ENCODE assay signal across 8 cellular contexts in genomic region chr21:37562920-37563640, GRCh38.
DNase-seq lines count a peak whose midpoint lies in the region; ATAC-seq and TF ChIP-seq lines count a peak whose summit lies in the region.

No MANE protein-coding gene starts in this region.

- 58% methylated on average over 8 of the region's 22 CpGs for WGBS in esophagus muscularis mucosa
- 59% methylated on average over 22 of the region's 22 CpGs for WGBS in prostate gland

- intact Hi-C loops in esophagus muscularis mucosa (cut with DNase I): loop anchor here (5.0 kb wide), 1 partner anchor 296 kb away; the partner anchor contains the start of gene VPS26C
- intact Hi-C loops in prostate gland (cut with DNase I): loop anchor here (5.0 to 10.0 kb wide), 4 partner anchors 196 to 578 kb away; partner anchors contain the start of genes DYRK1A and VPS26C

- TF ChIP-seq EP300 in esophagus muscularis mucosa (IDR thresholded peaks at IDR 0.05): no peak

- peaks cover 7% of the 10 kb centered on the region for H3K27me3 Mint-ChIP-seq in activated CD4-positive, alpha-beta T cell treated with anti-CD3 and anti-CD28 coated beads, Interleukin-2, amount 10 ng/mL, durations not matched to agents 7 days and 5 days
- H3K27me3 Mint-ChIP-seq in T-cell: no peaks in the 10 kb centered on the region

- H3K9me3 ChIP-seq in esophagus muscularis mucosa: no peaks in the 10 kb centered on the region
- no peaks in the 10 kb centered on the region for H3K9me3 ChIP-seq in prostate gland

- TF ChIP-seq POLR2A in esophagus muscularis mucosa (IDR thresholded peaks at IDR 0.05; ENCODE audit: low read depth): no peak
- no peak for TF ChIP-seq POLR2A in prostate gland (IDR thresholded peaks at IDR 0.05)

- peaks cover 11 to 24% (median 20%) of the 10 kb centered on the region in 4 donors for H3K4me1 ChIP-seq in esophagus muscularis mucosa
- H3K4me1 ChIP-seq in prostate gland (replicated peaks): no peaks in the 10 kb centered on the region

- ATAC-seq in HG02885 (IDR thresholded peaks at IDR 0.05; ENCODE audit: poor library complexity, unreplicated experiment): peak; percentile 13
- peak; percentile 0 to 4 (median 2) for ATAC-seq in T-cell (replicated peaks in 1 of 4)

- TF ChIP-seq CTCF in esophagus muscularis mucosa (IDR thresholded peaks at IDR 0.05): no peak
- TF ChIP-seq CTCF in prostate gland (IDR thresholded peaks at IDR 0.05): no peak

- CTCF ChIA-PET in activated CD4-positive, alpha-beta T cell treated with anti-CD3 and anti-CD28 coated beads, Interleukin-2, amount 10 ng/mL, durations not matched to agents 7 days and 5 days (lab: Charles Lee): interaction anchor here (0.7 to 1.8 kb wide), 7 partner anchors 9 to 270 kb away, joined by 3 to 5 read pairs (median 3); no protein-coding TSS in a partner anchor
- CTCF ChIA-PET in T-cell (lab: Charles Lee): interaction anchor here (0.5 to 2.1 kb wide), 12 partner anchors 8 to 596 kb away, joined by 3 to 13 read pairs (median 4); partner anchors contain the start of gene VPS26C (in 1 of the 2)

- H3K27me3 ChIP-seq in esophagus muscularis mucosa (no peaks in the 10 kb centered on the region), prostate gland (replicated peaks; ENCODE audit: insufficient read depth) (no peaks in the 10 kb centered on the region)

- POLR2A ChIA-PET in activated CD4-positive, alpha-beta T cell treated with anti-CD3 and anti-CD28 coated beads, Interleukin-2, amount 10 ng/mL, durations not matched to agents 7 days and 5 days (lab: Charles Lee): interaction anchor here (0.6 to 0.7 kb wide), 2 partner anchors 115 to 197 kb away, joined by 3 to 4 read pairs; no protein-coding TSS in a partner anchor
- POLR2A ChIA-PET in T-cell (lab: Charles Lee): interaction anchor here (0.5 to 0.8 kb wide), 4 partner anchors 89 to 1750 kb away, joined by 3 read pairs; no protein-coding TSS in a partner anchor

- H3K4me1 Mint-ChIP-seq in activated CD4-positive, alpha-beta T cell treated with anti-CD3 and anti-CD28 coated beads, Interleukin-2, amount 10 ng/mL, durations not matched to agents 7 days and 5 days: peaks cover 38% of the 10 kb centered on the region
- H3K4me1 Mint-ChIP-seq in T-cell: peaks cover 20 to 21% (median 21%) of the 10 kb centered on the region in 3 donors

- peak; percentile 38 for DNase-seq in activated CD4-positive, alpha-beta T cell treated with anti-CD3 and anti-CD28 coated beads, Interleukin-2, amount 10 ng/mL, durations not matched to agents 7 days and 5 days
- no peak for DNase-seq in activated CD4-positive, alpha-beta T cell treated with anti-CD3 and anti-CD28 coated beads, Interleukin-2, amount 50 U/mL, for 1 hour
- DNase-seq in T-cell (peak in 3 of 34 experiments; percentile 4 to 30 (median 10)), esophagus muscularis mucosa (ENCODE audit: extremely low spot score) (peak; percentile 90), prostate gland (ENCODE audit: low spot score) (peak; percentile 25), cerebellar cortex (ENCODE audit: low spot score) (no peak), GDM1 (lab: John Stamatoyannopoulos, UW) (no peak)

- H3K4me3 ChIP-seq in esophagus muscularis mucosa (peak overlapping the region; percentile 67 to 85 (median 73)), prostate gland (peak overlapping the region; percentile 54 to 55)

- H3K36me3 ChIP-seq in esophagus muscularis mucosa: no peaks in the 10 kb centered on the region
- no peaks in the 10 kb centered on the region for H3K36me3 ChIP-seq in prostate gland

- H3K27ac Mint-ChIP-seq in activated CD4-positive, alpha-beta T cell treated with anti-CD3 and anti-CD28 coated beads, Interleukin-2, amount 10 ng/mL, durations not matched to agents 7 days and 5 days: peak overlapping the region; percentile 98
- peak overlapping the region; percentile 88 to 99 for H3K27ac Mint-ChIP-seq in T-cell

- peak overlapping the region; percentile 82 for H3K4me3 Mint-ChIP-seq in activated CD4-positive, alpha-beta T cell treated with anti-CD3 and anti-CD28 coated beads, Interleukin-2, amount 10 ng/mL, durations not matched to agents 7 days and 5 days
- peak overlapping the region; percentile 90 to 99 (median 92) for H3K4me3 Mint-ChIP-seq in T-cell

- no peaks in the 10 kb centered on the region for H3K36me3 Mint-ChIP-seq in activated CD4-positive, alpha-beta T cell treated with anti-CD3 and anti-CD28 coated beads, Interleukin-2, amount 10 ng/mL, durations not matched to agents 7 days and 5 days (ENCODE audit: low read depth)
- H3K36me3 Mint-ChIP-seq in T-cell: no peaks in the 10 kb centered on the region

- H3K9me3 Mint-ChIP-seq in activated CD4-positive, alpha-beta T cell treated with anti-CD3 and anti-CD28 coated beads, Interleukin-2, amount 10 ng/mL, durations not matched to agents 7 days and 5 days: peaks cover 3% of the 10 kb centered on the region
- peaks cover 3 to 6% (median 4%) of the 10 kb centered on the region in 3 donors for H3K9me3 Mint-ChIP-seq in T-cell

- peak overlapping the region; percentile 86 to 95 (median 89) for H3K27ac ChIP-seq in esophagus muscularis mucosa (replicated peaks in 1 of 4)
- H3K27ac ChIP-seq in prostate gland: peak overlapping the region; percentile 77 to 86

Comparison
In these comparisons a context has a peak if more than half of its experiments do, and no peak if none do; other contexts are left out.
1. DNase-seq: peak in activated CD4-positive, alpha-beta T cell treated with anti-CD3 and anti-CD28 coated beads, Interleukin-2, amount 10 ng/mL, durations not matched to agents 7 days and 5 days (single experiment), esophagus muscularis mucosa (single experiment) and prostate gland (single experiment); none in activated CD4-positive, alpha-beta T cell treated with anti-CD3 and anti-CD28 coated beads, Interleukin-2, amount 50 U/mL, for 1 hour (single experiment), cerebellar cortex (single experiment) and GDM1 (single experiment).